Comparison of ENCODE assay signal across 1 cellular context in genomic region chr12:116601524-116601923, GRCh38.
TF ChIP-seq lines count a peak whose summit lies in the region.

No MANE protein-coding gene starts in this region.

TF ChIP-seq in H1, 55 proteins besides CTCF, POLR2A, EP300 and RAD21:
- TF ChIP-seq CHD7 (IDR thresholded peaks at IDR 0.05; ENCODE audit: insufficient replicate concordance, low read length) (no peak), RXRA (IDR thresholded peaks at IDR 0.05; ENCODE audit: insufficient read depth, low read depth, low read length) (no peak), GABPA (IDR thresholded peaks at IDR 0.05; ENCODE audit: borderline replicate concordance, insufficient read depth, low read length) (no peak), CREB1 (IDR thresholded peaks at IDR 0.05) (no peak), USF2 (IDR thresholded peaks at IDR 0.05; ENCODE audit: low read length) (no peak), RFX5 (IDR thresholded peaks at IDR 0.05; ENCODE audit: borderline replicate concordance, low read depth, low read length) (no peak), SP1 (IDR thresholded peaks at IDR 0.05; ENCODE audit: low read depth, low read length) (no peak), ASH2L (IDR thresholded peaks at IDR 0.05; ENCODE audit: low read length) (no peak)
